ENCODE assay signal across 8 cellular contexts in genomic region chr1:51189421-51190073, GRCh38. TPM values are rescaled to one million over a fixed set of nuclear protein-coding genes. Genes with fewer than 3 reads are reported as not detected.
A peak's percentile ranks its signal among the peaks of the same experiment; 100 is the strongest.
DNase-seq lines count a peak whose midpoint lies in the region; ATAC-seq, FAIRE-seq and TF ChIP-seq lines count a peak whose summit lies in the region.

No MANE protein-coding gene starts in this region.

- H3K4me2 ChIP-seq in A549: no peak overlapping the region
- H3K4me2 ChIP-seq in HepG2 (ENCODE audit: low read depth, low read length): no peak overlapping the region

- peak; percentile 61 to 62 for DNase-seq in A549 (ENCODE audit: low read depth in 1 of 2, low spot score in 1 of 2)
- DNase-seq in GM06990 (ENCODE audit: extremely low read depth, insufficient read length): peak; percentile 20
- DNase-seq in NB4 (ENCODE audit: low read depth): peak; percentile 71
- DNase-seq in SJSA1 (ENCODE audit: low read depth in 1 of 2, low spot score in 2 of 2): peak; percentile 51 to 54
- DNase-seq in bronchial epithelial cell (ENCODE audit: low read depth): peak; percentile 63
- DNase-seq in HepG2 (ENCODE audit: low spot score): peak; percentile 51
- peak; percentile 43 for DNase-seq in stimulated activated CD8-positive, alpha-beta memory T cell treated with anti-CD3 and anti-CD28 coated beads, Interleukin-4, amount 100 ng/mL, for 48 hours

- in situ Hi-C loops in HepG2 (cut with HindIII; ENCODE audit: extremely low pct_ligation_motif_present, low pct_unique_long_range_greater_than_20kb): loop anchor here (10.0 kb wide), 1 partner anchor 415 kb away; no protein-coding TSS in a partner anchor

- no peaks in the 10 kb centered on the region for H3K27me3 ChIP-seq in GM06990 (replicated peaks; ENCODE audit: control insufficient read depth, insufficient read depth, low read length)
- H3K27me3 ChIP-seq in SJSA1 (replicated peaks): no peaks in the 10 kb centered on the region
- no peaks in the 10 kb centered on the region for H3K27me3 ChIP-seq in bronchial epithelial cell (ENCODE audit: control insufficient read depth, insufficient read depth, low read length)
- H3K27me3 ChIP-seq in HepG2 (ENCODE audit: control insufficient read depth in 1 of 2, insufficient read depth in 2 of 2, low read length in 2 of 2): no peaks in the 10 kb centered on the region

- H3K4me3 ChIP-seq in A549 (no peak overlapping the region), GM06990 (replicated peaks; ENCODE audit: low read depth, low read length) (no peak overlapping the region), NB4 (ENCODE audit: low read depth, low read length) (no peak overlapping the region), SJSA1 (no peak overlapping the region), bronchial epithelial cell (ENCODE audit: low read depth, low read length) (no peak overlapping the region), HepG2 (replicated peaks in 1 of 3; ENCODE audit: insufficient read depth in 1 of 3, low read depth in 2 of 3, low read length in 3 of 3) (no peak overlapping the region)

- peak; percentile 79 to 83 for TF ChIP-seq RAD21 in A549 (conservative IDR thresholded peaks at IDR 0.05 in 1 of 2, IDR thresholded peaks at IDR 0.05 in 1 of 2)
- TF ChIP-seq RAD21 in HepG2 (CRISPR knock-in tag; IDR thresholded peaks at IDR 0.05): no peak

- no peak overlapping the region for H3K9ac ChIP-seq in HepG2 (ENCODE audit: insufficient read depth, low read depth, low read length)

- peak; percentile 86 for TF ChIP-seq CTCF in A549 (IDR thresholded peaks at IDR 0.05)
- TF ChIP-seq CTCF in GM06990 (IDR thresholded peaks at IDR 0.05; ENCODE audit: insufficient read depth, low read length, poor library complexity, severe bottlenecking): peak; percentile 86
- peak; percentile 85 for TF ChIP-seq CTCF in NB4 (IDR thresholded peaks at IDR 0.05; ENCODE audit: low read depth, low read length)
- TF ChIP-seq CTCF in bronchial epithelial cell (IDR thresholded peaks at IDR 0.05; ENCODE audit: insufficient read depth, low read length, severe bottlenecking): peak; percentile 60
- peak; percentile 72 for TF ChIP-seq CTCF in HepG2 (CRISPR knock-in tag; IDR thresholded peaks at IDR 0.05)

- H3K9me3 ChIP-seq in A549 (no peaks in the 10 kb centered on the region), SJSA1 (replicated peaks) (no peaks in the 10 kb centered on the region), HepG2 (ENCODE audit: low read length) (no peaks in the 10 kb centered on the region)

- peak; percentile 54 to 71; a peak in 3 of 6 replicates for ATAC-seq in A549
- peak; percentile 54 for ATAC-seq in HepG2
- ATAC-seq in HG03521 (IDR thresholded peaks at IDR 0.05; ENCODE audit: unreplicated experiment): no peak

- H4K20me1 ChIP-seq in HepG2 (ENCODE audit: insufficient read depth, low read length): no peaks in the 10 kb centered on the region

- no peak overlapping the region for H2AFZ ChIP-seq in HepG2 (ENCODE audit: low read length)

- H3K79me2 ChIP-seq in HepG2 (ENCODE audit: insufficient read depth, low read length): no peaks in the 10 kb centered on the region

- POLR2A ChIA-PET in A549 (lab: Yijun Ruan, JAX): interaction anchor here (0.9 kb wide), 1 partner anchor 211 kb away, joined by 4 read pairs; no protein-coding TSS in a partner anchor
- POLR2A ChIA-PET in HepG2 (lab: Yijun Ruan, JAX): no interaction called here

- no TSS peak for BruUV-seq in HepG2 (replicated peaks; lab: Mats Ljungman, UMichigan)

- no peak overlapping the region for H3K27ac ChIP-seq in A549
- no peak overlapping the region for H3K27ac ChIP-seq in SJSA1
- no peak overlapping the region for H3K27ac ChIP-seq in HepG2 (ENCODE audit: extremely low read length, insufficient read depth, low read length)

- FAIRE-seq in A549 (lab: Jason Lieb, UNC) (no peak), bronchial epithelial cell (lab: Jason Lieb, UNC) (no peak), HepG2 (lab: Jason Lieb, UNC) (peak; percentile 37)

- H3K4me1 ChIP-seq in A549: no peaks in the 10 kb centered on the region
- peaks cover 5% of the 10 kb centered on the region; the same call in 1 of the 2 replicates for H3K4me1 ChIP-seq in SJSA1 (replicated peaks)
- no peaks in the 10 kb centered on the region for H3K4me1 ChIP-seq in HepG2 (ENCODE audit: insufficient read depth, low read length)

- H3K36me3 ChIP-seq in GM06990 (ENCODE audit: control insufficient read depth, insufficient read depth, low read length): no peaks in the 10 kb centered on the region
- no peaks in the 10 kb centered on the region for H3K36me3 ChIP-seq in SJSA1
- no peaks in the 10 kb centered on the region for H3K36me3 ChIP-seq in bronchial epithelial cell (ENCODE audit: control insufficient read depth, insufficient read depth, low read length)
- no peaks in the 10 kb centered on the region for H3K36me3 ChIP-seq in HepG2 (replicated peaks in 1 of 2; ENCODE audit: control insufficient read depth in 1 of 2, insufficient read depth in 2 of 2, low read length in 2 of 2)

- CTCF ChIA-PET in A549 (lab: Yijun Ruan, JAX): interaction anchor here (0.6 to 3.1 kb wide), 29 partner anchors 9 to 486 kb away, joined by 3 to 21 read pairs (median 4); partner anchors contain the start of genes CDKN2C, FAF1 and RNF11
- CTCF ChIA-PET in HepG2 (lab: Yijun Ruan, JAX; ENCODE audit: low intra/inter-chr PET ratio, low total read pairs): interaction anchor here (0.7 to 1.5 kb wide), 3 partner anchors 260 to 569 kb away, joined by 4 to 5 read pairs (median 5); no protein-coding TSS in a partner anchor

- WGBS in A549 (ENCODE audit: missing lambda C conversion rate): 68% methylated on average over 2 of the region's 2 CpGs
- 33% methylated on average over 2 of the region's 2 CpGs for WGBS in HepG2 (ENCODE audit: low lambda C conversion rate)

- TF ChIP-seq EP300 in A549 (IDR thresholded peaks at IDR 0.05) (no peak), HepG2 (IDR thresholded peaks at IDR 0.05; ENCODE audit: low read depth in 2 of 2, low read length in 2 of 2) (no peak), HepG2 (CRISPR knock-in tag; IDR thresholded peaks at IDR 0.05; ENCODE audit: borderline replicate concordance) (no peak)

- intact Hi-C loops in HepG2 (cut with micrococcal nuclease; ENCODE audit: unreplicated experiment): loop anchor here (1.0 to 2.0 kb wide), 5 partner anchors 45 to 415 kb away; no protein-coding TSS in a partner anchor

- TF ChIP-seq POLR2A in A549 (IDR thresholded peaks at IDR 0.05; ENCODE audit: low read length) (no peak), NB4 (IDR thresholded peaks at IDR 0.05; ENCODE audit: extremely low read depth, insufficient read length) (no peak), HepG2 (IDR thresholded peaks at IDR 0.05; ENCODE audit: insufficient read depth in 1 of 2, low read depth in 2 of 2, low read length in 2 of 2) (no peak)

TF ChIP-seq in A549, 52 proteins besides CTCF, POLR2A, EP300 and RAD21 (continues in another document):
- peak; percentile 76 for TF ChIP-seq SMC3 (IDR thresholded peaks at IDR 0.05)

TF ChIP-seq in HepG2, 621 proteins besides CTCF, POLR2A, EP300 and RAD21 (continues in another document):
- peak; percentile 23; the same call in 1 of the 2 replicates for TF ChIP-seq FOXK1 (CRISPR knock-in tag; IDR thresholded peaks at IDR 0.05; ENCODE audit: borderline replicate concordance, low read depth)
- TF ChIP-seq ZC3H13 (CRISPR knock-in tag; IDR thresholded peaks at IDR 0.05): no peak
- TF ChIP-seq ZNF143 (CRISPR knock-in tag; IDR thresholded peaks at IDR 0.05): no peak
- no peak for TF ChIP-seq NCOR1 (IDR thresholded peaks at IDR 0.05; ENCODE audit: borderline replicate concordance, low read length)
- TF ChIP-seq FOXJ3 (CRISPR knock-in tag; IDR thresholded peaks at IDR 0.05; ENCODE audit: borderline replicate concordance): no peak
- TF ChIP-seq ZNF720 (CRISPR knock-in tag; IDR thresholded peaks at IDR 0.05): no peak
- TF ChIP-seq ZNF296 (CRISPR knock-in tag; conservative IDR thresholded peaks at IDR 0.05): no peak
- no peak for TF ChIP-seq ZKSCAN8 (CRISPR knock-in tag; IDR thresholded peaks at IDR 0.05; ENCODE audit: borderline replicate concordance)
- TF ChIP-seq ZIK1 (CRISPR knock-in tag; IDR thresholded peaks at IDR 0.05; ENCODE audit: borderline replicate concordance, low read depth): no peak
- no peak for TF ChIP-seq ZNF570 (CRISPR knock-in tag; IDR thresholded peaks at IDR 0.05; ENCODE audit: borderline replicate concordance)
- no peak for TF ChIP-seq RBFOX2 (IDR thresholded peaks at IDR 0.05; ENCODE audit: low read depth, low read length)
- TF ChIP-seq MXD4 (CRISPR knock-in tag; IDR thresholded peaks at IDR 0.05): no peak

RNA-seq across cellular contexts. Expression of gene RNF11, which starts 46.5 kb away (rescaled TPM):
- polyA plus RNA-seq in A549 (2011; rRNA removed): 56.8 and 66.8 TPM in 2 replicates
- polyA plus RNA-seq in A549 (2012; cell fraction: cytosol; rRNA removed): 15.3 and 16.0 TPM in 2 replicates
- polyA plus RNA-seq in A549 (2012; cell fraction: nucleus; rRNA removed): 3.2 and 6.6 TPM in 2 replicates
- polyA plus RNA-seq in A549 (2017; fragmentation: RNase III; extraction: RNeasy Plus Mini Kit Qiagen cat#74134 plus additional on column Dnase treatment): 25.8 to 30.3 TPM (median 28.5 TPM) in 3 replicates
- polyA minus RNA-seq in A549 (2011; rRNA and poly(A)+ RNA removed): 33.2 and 34.1 TPM in 2 replicates
- 146 and 168 TPM in 2 replicates for total RNA-seq in SJSA1 (2014; rRNA removed; shearing (Covaris generic))
- 94.0 and 184 TPM in 2 replicates for total RNA-seq in bronchial epithelial cell
- total RNA-seq in HepG2 (2016; rRNA removed; fragmentation: Illumina TruSeq; extraction: Trizol): 41.2 and 49.0 TPM in 2 replicates
- total RNA-seq in HepG2 (2016; cell fraction: cytosol; rRNA removed; fragmentation: Illumina TruSeq; extraction: Trizol; ENCODE audit: low read depth): 40.4 and 41.7 TPM in 2 replicates
- total RNA-seq in HepG2 (2016; cell fraction: insoluble cytoplasmic fraction; rRNA removed; fragmentation: Illumina TruSeq; extraction: Trizol): 44.1 and 44.9 TPM in 2 replicates
- total RNA-seq in HepG2 (2016; cell fraction: membrane; rRNA removed; fragmentation: Illumina TruSeq; extraction: Trizol): 108 and 109 TPM in 2 replicates
- 14.6 and 15.0 TPM in 2 replicates for total RNA-seq in HepG2 (2016; cell fraction: nucleus; rRNA removed; fragmentation: Illumina TruSeq; extraction: Trizol)
- 41.1 and 48.8 TPM in 2 replicates for polyA plus RNA-seq in HepG2 (2011; rRNA removed)
- polyA plus RNA-seq in HepG2 (2011; cell fraction: cytosol; rRNA removed): 22.4 and 47.6 TPM in 2 replicates
- polyA plus RNA-seq in HepG2 (2011; cell fraction: nucleus; rRNA removed): 9.7 and 20.8 TPM in 2 replicates
- polyA plus RNA-seq in HepG2 (2012): 50.9 and 62.3 TPM in 2 replicates
- 51.9 and 57.1 TPM in 2 replicates for polyA plus RNA-seq in HepG2 (2016; cell fraction: cytosol; fragmentation: Illumina TruSeq; extraction: Trizol; ENCODE audit: low read depth)
- polyA plus RNA-seq in HepG2 (2016; cell fraction: insoluble cytoplasmic fraction; fragmentation: Illumina TruSeq; extraction: Trizol; ENCODE audit: low read depth): 45.2 and 55.5 TPM in 2 replicates
- 101 and 102 TPM in 2 replicates for polyA plus RNA-seq in HepG2 (2016; cell fraction: membrane; fragmentation: Illumina TruSeq; extraction: Trizol; ENCODE audit: low read depth)
- polyA plus RNA-seq in HepG2 (2016; cell fraction: nucleus; fragmentation: Illumina TruSeq; extraction: Trizol; ENCODE audit: insufficient read depth, low read depth): 23.0 and 30.8 TPM in 2 replicates
- 56.8 and 62.3 TPM in 2 replicates for polyA minus RNA-seq in HepG2 (2011; rRNA and poly(A)+ RNA removed; ENCODE audit: low replicate concordance)
- 36.2 and 53.5 TPM in 2 replicates for polyA minus RNA-seq in HepG2 (2011; cell fraction: cytosol; rRNA and poly(A)+ RNA removed)
- 20.1 and 41.4 TPM in 2 replicates for polyA minus RNA-seq in HepG2 (2011; cell fraction: nucleus; rRNA and poly(A)+ RNA removed)

Comparison
In these comparisons a context has a peak if more than half of its experiments do, and no peak if none do; other contexts are left out.
1. DNase-seq: peak in every context shown above with its lines; median percentile 71 in NB4; 63 in bronchial epithelial cell; 62 in A549; 52 in SJSA1; 51 in HepG2; 43 in stimulated activated CD8-positive, alpha-beta memory T cell treated with anti-CD3 and anti-CD28 coated beads, Interleukin-4, amount 100 ng/mL, for 48 hours; 20 in GM06990.
2. Of the 38 proteins assayed by ChIP-seq in both HepG2 and A549: peak only in HepG2: none; only in A549: RAD21; in both: CTCF and SMC3; in neither: 35.